Comparison of ENCODE assay signal across 35 cellular contexts in the genomic region with DNA sequence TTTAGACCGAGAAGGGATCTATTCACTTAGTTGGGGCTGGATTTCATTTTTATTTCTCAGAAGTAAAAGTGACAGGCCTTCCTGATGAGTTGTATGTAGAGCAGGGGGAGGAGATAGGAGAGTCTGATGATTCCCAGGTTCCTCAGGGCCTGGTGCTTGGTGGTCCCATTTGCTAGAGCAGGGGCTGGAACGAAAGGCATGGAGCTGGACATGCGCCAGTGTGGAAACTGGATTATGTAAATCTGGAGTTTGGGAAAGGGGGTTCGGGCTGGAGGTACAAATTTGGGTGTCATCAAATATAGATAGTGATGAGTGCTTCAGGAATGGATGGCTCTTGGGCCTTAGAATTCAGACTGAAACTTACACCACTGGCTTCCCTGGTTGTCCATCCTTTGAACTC. TPM values are rescaled to one million over a fixed set of nuclear protein-coding genes. Genes with fewer than 3 reads are reported as not detected.
DNase-seq lines count a peak whose midpoint lies in the region; ATAC-seq, FAIRE-seq and TF ChIP-seq lines count a peak whose summit lies in the region.
"Had no signal": no experiment of that assay in that cellular context is flagged by ENCODE, and none has a peak within 500 bp of the region (broad histone marks: within the 10 kb centered on the region; RNA-seq: fewer than 3 reads in every experiment).

No MANE protein-coding gene starts in this region.

- H3K27me3 ChIP-seq in gastrocnemius medialis, result no peaks in the 10 kb centered on the region
- H3K27me3 ChIP-seq in thyroid gland, result no peaks in the 10 kb centered on the region
- H3K27me3 ChIP-seq: BE2C; BLaER1; BLaER1 treated with 17β-estradiol and CSF1 and Interleukin-3, amounts not matched to agents 10 nM and 100 nM had no signal

- FAIRE-seq in D721Med (lab: Jason Lieb, UNC), result no peak
- FAIRE-seq: A204.1, A549 had no signal

- no peaks in the 10 kb centered on the region for H3K9me3 ChIP-seq in gastrocnemius medialis
- no peaks in the 10 kb centered on the region for H3K9me3 ChIP-seq in thyroid gland
- H3K9me3 ChIP-seq: A549, BE2C, BLaER1, Caco-2 had no signal

- H3K4me3 ChIP-seq in coronary artery, result no peak overlapping the region
- H3K4me3 ChIP-seq in gastrocnemius medialis, result no peak overlapping the region
- no peak overlapping the region for H3K4me3 ChIP-seq in thyroid gland (replicated peaks in 1 of 3)
- H3K4me3 ChIP-seq: A549; BLaER1; BLaER1 treated with 17β-estradiol and CSF1 and Interleukin-3, amounts not matched to agents 10 nM and 100 nM had no signal

- H3K36me3 ChIP-seq in gastrocnemius medialis, result no peaks in the 10 kb centered on the region
- no peaks in the 10 kb centered on the region for H3K36me3 ChIP-seq in thyroid gland
- H3K36me3 ChIP-seq: BE2C; BLaER1; BLaER1 treated with 17β-estradiol and CSF1 and Interleukin-3, amounts not matched to agents 10 nM and 100 nM had no signal

- TF ChIP-seq POLR2A in gastrocnemius medialis (IDR thresholded peaks at IDR 0.05) (no peak), thyroid gland (IDR thresholded peaks at IDR 0.05) (no peak)

- in situ Hi-C loops in gastrocnemius medialis (cut with MboI; ENCODE audit: low sequenced_read_pairs in 4 of 4), result loop anchor here (5.0 to 10.0 kb wide), 4 partner anchors 87 to 361 kb away; no protein-coding TSS in a partner anchor

- intact Hi-C loops in gastrocnemius medialis (cut with DNase I; ENCODE audit: low total_unique reads), result loop anchor here (10.0 kb wide), 1 partner anchor 163 kb away; the partner anchor contains the start of gene ST3GAL5
- intact Hi-C loops in thyroid gland (cut with DNase I), result no loop called here

- no peak overlapping the region for H3K27ac ChIP-seq in coronary artery
- H3K27ac ChIP-seq in gastrocnemius medialis, result peak overlapping the region; percentile 9 to 76 (median 24)
- peak overlapping the region in 2 of 3 donors; percentile 7 to 20 for H3K27ac ChIP-seq in thyroid gland
- H3K27ac ChIP-seq: 22Rv1; A549; BLaER1; BLaER1 treated with 17β-estradiol and CSF1 and Interleukin-3, amounts not matched to agents 10 nM and 100 nM; C4-2B had no signal

- WGBS in thyroid gland, 2 donors, result 94 to 97% methylated on average over 4 of the region's 4 CpGs

- H3K4me1 ChIP-seq in gastrocnemius medialis, result peaks cover 12 to 28% of the 10 kb centered on the region in 2 donors
- peaks cover 20 to 33% of the 10 kb centered on the region in 2 donors for H3K4me1 ChIP-seq in thyroid gland
- H3K4me1 ChIP-seq: Caco-2 had no signal

- DNase-seq in coronary artery (ENCODE audit: low spot score) (peak; percentile 28), gastrocnemius medialis (peak in 1 of 2 donors; percentile 13), thyroid gland (no peak), D721Med (ENCODE audit: insufficient read length, low spot score) (no peak)
- DNase-seq: 8988T; ACHN; AML-193; BE2C; C1 segment of cervical spinal cord; Caco-2; Calu3; CD4-positive, alpha-beta memory T cell; CD4-positive, CD25-positive, alpha-beta regulatory T cell; CD8-positive, alpha-beta memory T cell; CD8-positive, alpha-beta T cell; COR-L47; DMS 273 treated with DMSO at 0.1 percent for 48 hours; DMS153; DMS79; DMS79 treated with DMSO at 0.1 percent for 48 hours; DND-41; EL had no signal

- ATAC-seq in gastrocnemius medialis (no peak), GM19023 (IDR thresholded peaks at IDR 0.05; ENCODE audit: unreplicated experiment) (no peak), GM21786 (IDR thresholded peaks at IDR 0.05; ENCODE audit: unreplicated experiment) (no peak)
- ATAC-seq: A549; CD8-positive, alpha-beta T cell had no signal

- TF ChIP-seq CTCF in coronary artery (IDR thresholded peaks at IDR 0.05), result no peak
- no peak for TF ChIP-seq CTCF in gastrocnemius medialis (IDR thresholded peaks at IDR 0.05 in 4 of 5, conservative IDR thresholded peaks at IDR 0.05 in 1 of 5)
- no peak for TF ChIP-seq CTCF in thyroid gland (IDR thresholded peaks at IDR 0.05)
- no peak for TF ChIP-seq CTCF in D721Med (IDR thresholded peaks at IDR 0.05; ENCODE audit: insufficient read depth, missing control alignments)

RNA-seq across cellular contexts. Expression of gene GNLY, which starts 27.5 kb away (rescaled TPM):
- total RNA-seq in gastrocnemius medialis, result 10 to 100 TPM in 2 of 4 donors, 1 to 10 TPM in 2; 3.6 to 36.1 (median 12.0) TPM
- total RNA-seq in thyroid gland, result 1 to 10 TPM in 1 of 4 donors, under 1 TPM in 2, not detected in 1; 0.22 to 3.6 (median 0.63) TPM
- total RNA-seq: A172, A673, Caco-2, Calu3, Daoy had no signal

RNA-seq across cellular contexts. Expression of gene ATOH8, which starts 32.1 kb away (rescaled TPM):
- total RNA-seq in gastrocnemius medialis, result 100 to 1,000 TPM; 122 to 266 (median 150) TPM
- total RNA-seq in thyroid gland, result 100 to 1,000 TPM in 2 of 4 donors, 10 to 100 TPM in 2; 82.8 to 260 (median 167) TPM
- total RNA-seq: B cell; Caco-2; CD4-positive, alpha-beta memory T cell; CD4-positive, alpha-beta T cell; CD4-positive, CD25-positive, alpha-beta regulatory T cell; CD8-positive, alpha-beta memory T cell had no signal

RNA-seq across cellular contexts. Expression of gene SFTPB, which starts 53.6 kb away (rescaled TPM):
- total RNA-seq in gastrocnemius medialis (not detected), thyroid gland (100 to 1,000 TPM in 2 of 4 donors, 10 to 100 TPM in 2; 24.8 to 323 (median 116) TPM)
- total RNA-seq: A172; A673; B cell; Caco-2; Calu3; CD4-positive, alpha-beta memory T cell; CD4-positive, alpha-beta T cell; CD4-positive, CD25-positive, alpha-beta regulatory T cell; CD8-positive, alpha-beta memory T cell; CD8-positive, alpha-beta T cell; Daoy had no signal

Comparison
In these comparisons a context has a peak if more than half of its experiments do, and no peak if none do; other contexts are left out.
1. H3K27ac ChIP-seq: peak in gastrocnemius medialis (4 of 4) and thyroid gland (2 of 3); none in coronary artery (0 of 2).
2. RNA of gene SFTPB, which starts 53.6 kb away (total RNA-seq): 24.8 to 323 TPM in thyroid gland; not detected in gastrocnemius medialis; every median in the first group is over 10 times any median in the second.